25 cellular contexts compared by ENCODE assay signal in genomic region chr1:101152633-101153032, GRCh38.
"Had no signal": no experiment of that assay in that cellular context is flagged by ENCODE, and none has a peak within 500 bp of the region (broad histone marks: within the 10 kb centered on the region; RNA-seq: fewer than 3 reads in every experiment).

No MANE protein-coding gene starts in this region.

- H3K27ac ChIP-seq: ascending aorta, coronary artery, dorsolateral prefrontal cortex, hepatocyte, ovary, suprapubic skin, tibial artery, upper lobe of right lung had no signal

- H3K36me3 ChIP-seq: ascending aorta, ovary, suprapubic skin, tibial artery, upper lobe of right lung had no signal

- H3K36me3 Mint-ChIP-seq: activated naive CD4-positive, alpha-beta T cell treated with anti-CD3 and anti-CD28 coated beads, Interleukin-2, amount 50 U/mL, for 72 hours; brain; WTC11 had no signal

- H3K4me2 ChIP-seq: hepatocyte had no signal

- DNase-seq: activated CD4-positive, alpha-beta T cell treated with anti-CD3 and anti-CD28 coated beads for 1 hour; activated CD8-positive, alpha-beta memory T cell treated with anti-CD3 and anti-CD28 coated beads for 24 hours; activated gamma-delta T cell treated with Interleukin-2 at 50 U/mL for 16 hours; dorsolateral prefrontal cortex; effector memory CD4-positive, alpha-beta T cell; islet precursor cell; mesendoderm; ovary; small intestine; stimulated activated CD4-positive, alpha-beta T cell treated with anti-CD3 and anti-CD28 coated beads, Interleukin-1b, Interleukin-23, amount 100 ng/mL, for 48 hours; stimulated activated naive CD4-positive, alpha-beta T cell; T-helper 2 cell; tibial artery; upper lobe of right lung had no signal

- H3K9me3 ChIP-seq: ascending aorta, ovary, suprapubic skin, tibial artery, upper lobe of right lung had no signal

- H3K79me2 ChIP-seq: hepatocyte had no signal

- H3K27me3 Mint-ChIP-seq: progenitor cell of endocrine pancreas had no signal

- H3K4me3 ChIP-seq: ascending aorta, coronary artery, dorsolateral prefrontal cortex, hepatocyte, ovary, suprapubic skin, tibial artery, upper lobe of right lung had no signal

- H3K4me1 Mint-ChIP-seq: nephron had no signal

- H3K4me3 Mint-ChIP-seq: brain, nephron, WTC11 had no signal

- ATAC-seq: sciatic nerve, upper lobe of right lung, WTC11 had no signal

- FAIRE-seq: frontal cortex, small intestine had no signal

- H3K27me3 ChIP-seq: ascending aorta, dorsolateral prefrontal cortex, hepatocyte, ovary, suprapubic skin, tibial artery, upper lobe of right lung had no signal

- H3K27ac Mint-ChIP-seq: brain, nephron, progenitor cell of endocrine pancreas, WTC11 had no signal

- H3K9me3 Mint-ChIP-seq: activated naive CD4-positive, alpha-beta T cell treated with anti-CD3 and anti-CD28 coated beads, Interleukin-2, amount 50 U/mL, for 72 hours; brain; nephron; WTC11 had no signal

- H2AFZ ChIP-seq: hepatocyte had no signal
